28 cellular contexts compared by ENCODE assay signal in the genomic region with DNA sequence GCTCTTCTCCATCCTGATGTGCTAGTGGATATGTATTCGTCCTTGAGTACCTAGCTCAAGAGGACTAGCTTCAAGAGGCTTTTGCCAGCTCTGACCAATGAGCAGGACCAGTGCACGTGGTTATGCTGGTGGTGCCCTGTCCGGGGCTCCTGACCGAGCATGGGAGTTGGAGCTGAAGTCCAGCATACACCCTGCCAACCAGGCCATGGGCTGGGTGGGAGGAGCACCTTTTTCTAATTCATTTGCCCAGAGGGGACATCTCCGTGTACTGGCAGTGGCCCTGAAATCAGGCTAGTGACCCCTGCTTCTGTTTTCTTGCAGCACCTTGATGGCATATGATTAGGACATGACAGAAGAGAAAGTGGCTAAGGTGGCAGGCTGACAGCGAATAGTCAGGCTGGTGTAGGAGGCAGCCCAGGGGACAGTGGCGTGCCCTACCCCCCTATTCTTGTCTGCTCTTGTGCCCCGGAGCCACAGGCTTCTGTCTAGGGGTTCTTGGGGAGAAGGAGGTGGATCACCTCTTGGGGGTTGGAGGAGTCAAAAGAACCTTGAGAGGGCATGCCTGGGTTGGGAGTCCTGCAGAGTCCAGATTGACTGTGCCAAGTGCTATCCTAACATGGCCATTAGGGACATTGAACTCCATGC.
"Had no signal": no experiment of that assay in that cellular context is flagged by ENCODE, and none has a peak within 500 bp of the region (broad histone marks: within the 10 kb centered on the region; RNA-seq: fewer than 3 reads in every experiment).

No MANE protein-coding gene starts in this region.

- H3K4me3 Mint-ChIP-seq: effector memory CD8-positive, alpha-beta T cell; immature natural killer cell; memory B cell; mesothelial cell of epicardium; naive B cell; natural killer cell treated with Interleukin-12 subunit alpha and Interleukin-12 subunit beta and Interleukin-15 and Interleukin-18, amount 100 ng/mL, for 72 hours; neural progenitor cell had no signal

- H3K36me3 Mint-ChIP-seq: immature natural killer cell; memory B cell; naive B cell; natural killer cell treated with Interleukin-12 subunit alpha and Interleukin-12 subunit beta and Interleukin-15 and Interleukin-18, amount 100 ng/mL, for 72 hours had no signal

- H3K4me2 ChIP-seq: neural progenitor cell, smooth muscle cell had no signal

- FAIRE-seq: frontal cortex, urothelium cell line had no signal

- H3K27ac Mint-ChIP-seq: effector memory CD8-positive, alpha-beta T cell; memory B cell; mesothelial cell of epicardium; naive B cell; natural killer cell treated with Interleukin-12 subunit alpha and Interleukin-12 subunit beta and Interleukin-15 and Interleukin-18, amount 100 ng/mL, for 72 hours; neural progenitor cell had no signal

- H3K4me3 ChIP-seq: lung, mucosa of descending colon, neural progenitor cell, prostate gland, right atrium auricular region, smooth muscle cell, thoracic aorta, tibial nerve, upper lobe of left lung had no signal

- H3K79me2 ChIP-seq: parathyroid adenoma had no signal

- H3K36me3 ChIP-seq: neural progenitor cell, prostate gland, right atrium auricular region, thoracic aorta, tibial nerve, upper lobe of left lung had no signal

- H3K27me3 ChIP-seq: neural progenitor cell, right atrium auricular region, tibial nerve, upper lobe of left lung had no signal

- ATAC-seq: effector memory CD8-positive, alpha-beta T cell; mucosa of descending colon; natural killer cell treated with Interleukin-12 subunit alpha and Interleukin-12 subunit beta and Interleukin-15 and Interleukin-18, amount 100 ng/mL, for 72 hours; sciatic nerve had no signal

- H3K9ac ChIP-seq: neural progenitor cell, parathyroid adenoma had no signal

- H3K27ac ChIP-seq: neural progenitor cell, parathyroid adenoma, prostate gland, right atrium auricular region, thoracic aorta, tibial nerve, upper lobe of left lung had no signal

- H3K9me3 Mint-ChIP-seq: effector memory CD8-positive, alpha-beta T cell; immature natural killer cell; memory B cell; mesothelial cell of epicardium; naive B cell; natural killer cell treated with Interleukin-12 subunit alpha and Interleukin-12 subunit beta and Interleukin-15 and Interleukin-18, amount 100 ng/mL, for 72 hours; neural progenitor cell had no signal

- H3K4me1 ChIP-seq: parathyroid adenoma, prostate gland, right atrium auricular region, tibial nerve, upper lobe of left lung had no signal

- H3K9me3 ChIP-seq: mucosa of descending colon, prostate gland, right atrium auricular region, thoracic aorta, tibial nerve, upper lobe of left lung had no signal

- H2AFZ ChIP-seq: neural progenitor cell, parathyroid adenoma had no signal

- DNase-seq: cortex of kidney; effector memory CD8-positive, alpha-beta T cell; hypothalamus; immature natural killer cell; islet precursor cell; kidney glomerular epithelial cell; mucosa of descending colon; naive B cell; stimulated activated CD4-positive, alpha-beta T cell treated with anti-CD3 and anti-CD28 coated beads, Interleukin-12 subunit alpha, Interleukin-12 subunit beta, amount 100 ng/mL, for 4 hours; stimulated activated CD4-positive, alpha-beta T cell treated with anti-CD3 and anti-CD28 coated beads, Interleukin-1b, Interleukin-23, amount 100 ng/mL, for 48 hours; stimulated activated CD4-positive, alpha-beta T cell treated with anti-CD3 and anti-CD28 coated beads, Interleukin-4, amount 100 ng/mL, for 1 hour; stimulated activated CD8-positive, alpha-beta memory T cell treated with anti-CD3 and anti-CD28 coated beads, Interleukin-4, amount 100 ng/mL, for 48 hours; stimulated activated naive CD4-positive, alpha-beta T cell; upper lobe of left lung had no signal

- H3K27me3 Mint-ChIP-seq: effector memory CD8-positive, alpha-beta T cell; memory B cell; naive B cell; natural killer cell treated with Interleukin-12 subunit alpha and Interleukin-12 subunit beta and Interleukin-15 and Interleukin-18, amount 100 ng/mL, for 72 hours had no signal

- H3K4me1 Mint-ChIP-seq: immature natural killer cell had no signal
